9 cellular contexts compared by ENCODE assay signal in the genomic region with DNA sequence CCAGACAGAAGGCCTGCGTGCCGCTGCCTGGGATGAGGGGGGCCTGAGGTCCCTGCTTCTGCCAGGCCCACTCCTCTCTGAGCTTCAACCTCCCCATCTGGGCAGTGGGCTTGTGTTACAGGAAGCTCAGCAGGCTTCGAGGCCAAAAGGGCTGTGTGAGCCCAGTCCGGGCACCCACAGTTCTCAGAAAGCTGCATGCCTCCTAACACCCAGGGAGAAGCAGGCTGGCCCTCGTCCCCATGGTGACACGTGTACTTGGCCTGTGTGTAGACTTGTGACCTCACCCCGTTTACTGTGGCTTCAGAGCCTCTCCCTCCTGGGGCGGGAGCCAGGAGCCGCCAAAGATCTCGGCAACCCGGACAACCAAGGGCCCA. TPM values are rescaled to one million over a fixed set of nuclear protein-coding genes. Genes with fewer than 3 reads are reported as not detected.
A peak's percentile ranks its signal among the peaks of the same experiment; 100 is the strongest.
DNase-seq lines count a peak whose midpoint lies in the region; ATAC-seq, FAIRE-seq and TF ChIP-seq lines count a peak whose summit lies in the region.
"Had no signal": no experiment of that assay in that cellular context is flagged by ENCODE, and none has a peak within 500 bp of the region (broad histone marks: within the 10 kb centered on the region; RNA-seq: fewer than 3 reads in every experiment).

No MANE protein-coding gene starts in this region.

- H3K27me3 ChIP-seq in PC-3 (ENCODE audit: low read length) (no peaks in the 10 kb centered on the region), small intestine (ENCODE audit: control insufficient read depth in 2 of 2, insufficient read depth in 2 of 2, low read length in 2 of 2) (peaks cover 0 to 3% of the 10 kb centered on the region in 2 donors)

- H3K4me3 ChIP-seq in PC-3 (ENCODE audit: low read length): no peak overlapping the region
- no peak overlapping the region for H3K4me3 ChIP-seq in small intestine (ENCODE audit: low read depth in 1 of 2, low read length in 2 of 2)

- no TSS peak for BruUV-seq in PC-3 (replicated peaks; lab: Mats Ljungman, UMichigan)

- no peaks in the 10 kb centered on the region for H4K20me1 ChIP-seq in PC-3 (ENCODE audit: low read length)

- no peaks in the 10 kb centered on the region for H3K79me2 ChIP-seq in PC-3 (ENCODE audit: low read length)

- POLR2A ChIA-PET in PC-3 (lab: Charles Lee; ENCODE audit: unreplicated experiment): no interaction called here

- H3K4me1 ChIP-seq in PC-3 (ENCODE audit: insufficient read depth, low read length) (peaks cover 12% of the 10 kb centered on the region; the same call in 1 of the 2 replicates), small intestine (ENCODE audit: control insufficient read depth in 2 of 2, insufficient read depth in 1 of 2, low read depth in 1 of 2, low read length in 1 of 2) (peaks cover 2 to 3% of the 10 kb centered on the region in 2 donors)

- ATAC-seq in PC-3 (peak; percentile 68), GM21526 (IDR thresholded peaks at IDR 0.05; ENCODE audit: low FRiP score, unreplicated experiment) (no peak)

- no peak overlapping the region for H3K9ac ChIP-seq in PC-3 (ENCODE audit: low read length)

- no peak for FAIRE-seq in small intestine (lab: Jason Lieb, UNC)
- no peak for FAIRE-seq in GM12891 (lab: Jason Lieb, UNC)
- no peak for FAIRE-seq in HTR-8/SVneo (lab: Jason Lieb, UNC)

- no peak overlapping the region for H2AFZ ChIP-seq in PC-3 (ENCODE audit: low read length)

- intact Hi-C loops in PC-3 (cut with micrococcal nuclease): loop anchor here (5.0 kb wide), 2 partner anchors 39 to 204 kb away; a partner anchor contains a TSS

- 22 to 44% (median 24%) methylated on average over 9 to 11 of the region's 11 CpGs for WGBS in small intestine, 3 donors

- H3K9me2 ChIP-seq in PC-3 (replicated peaks; ENCODE audit: low read length): no peaks in the 10 kb centered on the region

- no peak for TF ChIP-seq CTCF in PC-3 (conservative IDR thresholded peaks at IDR 0.05; ENCODE audit: low read depth, low read length)

- H3K27ac ChIP-seq in PC-3 (ENCODE audit: low read length): no peak overlapping the region
- no peak overlapping the region for H3K27ac ChIP-seq in small intestine (ENCODE audit: low read depth in 1 of 2, low read length in 1 of 2)

- CTCF ChIA-PET in PC-3 (lab: Charles Lee): no interaction called here

- H3F3A ChIP-seq in PC-3 (ENCODE audit: low read length, unreplicated experiment): no peaks in the 10 kb centered on the region

- H3K9me3 ChIP-seq in PC-3 (ENCODE audit: low read length) (no peaks in the 10 kb centered on the region), small intestine (ENCODE audit: control insufficient read depth, low read depth) (no peaks in the 10 kb centered on the region)

- H3K36me3 ChIP-seq in PC-3 (ENCODE audit: low read depth, low read length): no peaks in the 10 kb centered on the region
- H3K36me3 ChIP-seq in small intestine (ENCODE audit: control insufficient read depth in 2 of 2, insufficient read depth in 2 of 2, low read length in 2 of 2): no peaks in the 10 kb centered on the region

- DNase-seq in GM04504 (ENCODE audit: low read depth): peak; percentile 62
- peak; percentile 23 for DNase-seq in PC-3
- peak; percentile 31 for DNase-seq in globus pallidus (ENCODE audit: low spot score)
- DNase-seq in small intestine: peak; percentile 85
- DNase-seq in stimulated activated CD8-positive, alpha-beta memory T cell treated with anti-CD3 and anti-CD28 coated beads, Interleukin-4, amount 100 ng/mL, for 48 hours: no peak
- no peak for DNase-seq in GM12891 (ENCODE audit: insufficient read length, low spot score)
- no peak for DNase-seq in HTR-8/SVneo (ENCODE audit: insufficient read length, low spot score)

- H3K4me2 ChIP-seq in PC-3 (ENCODE audit: low read length): no peak overlapping the region

- TF ChIP-seq POLR2A in GM12891 (IDR thresholded peaks at IDR 0.05; ENCODE audit: low read depth, low read length): no peak

TF ChIP-seq in GM12891, 5 proteins besides CTCF, POLR2A, EP300 and RAD21:
- TF ChIP-seq POU2F2 (IDR thresholded peaks at IDR 0.05; ENCODE audit: low read depth, low read length): no peak
- no peak for TF ChIP-seq TAF1 (IDR thresholded peaks at IDR 0.05; ENCODE audit: low read depth, low read length)
- no peak for TF ChIP-seq PAX5 (IDR thresholded peaks at IDR 0.05; ENCODE audit: insufficient read depth, low read length, severe bottlenecking)
- TF ChIP-seq SPI1 (IDR thresholded peaks at IDR 0.05; ENCODE audit: low read depth, low read length): no peak
- no peak for TF ChIP-seq POLR2AphosphoS5 (IDR thresholded peaks at IDR 0.05; ENCODE audit: low read depth, low read length)
TF ChIP-seq in GM12891: peak in this region for 0.

RNA-seq across cellular contexts. Expression of a gene that starts 2.2 kb away (rescaled TPM):
- not detected in 2 replicates for total RNA-seq in PC-3 (2014; rRNA removed)
- polyA plus RNA-seq in small intestine: not detected
- polyA plus RNA-seq in GM12891 (2012; ENCODE audit: low read depth, missing spikeins): not detected
- total RNA-seq: urinary bladder had no signal
- polyA plus RNA-seq: urinary bladder had no signal

RNA-seq across cellular contexts. Expression of a gene that starts 41.2 kb away (rescaled TPM):
- total RNA-seq in PC-3 (2014; rRNA removed): 4.8 and 7.7 TPM in 2 replicates
- polyA plus RNA-seq in small intestine: 10 to 100 TPM; 10.5 to 39.3 (median 15.4) TPM
- 0.04 TPM for polyA plus RNA-seq in GM12891 (2012; ENCODE audit: low read depth, missing spikeins)

Comparison
In these comparisons a context has a peak if more than half of its experiments do, and no peak if none do; other contexts are left out.
1. DNase-seq: peak in GM04504 (single experiment), PC-3 (single experiment), globus pallidus (single experiment) and small intestine (single experiment); none in stimulated activated CD8-positive, alpha-beta memory T cell treated with anti-CD3 and anti-CD28 coated beads, Interleukin-4, amount 100 ng/mL, for 48 hours (single experiment), GM12891 (single experiment) and HTR-8/SVneo (single experiment).